ENCODE assay signal across 9 cellular contexts in the genomic region with DNA sequence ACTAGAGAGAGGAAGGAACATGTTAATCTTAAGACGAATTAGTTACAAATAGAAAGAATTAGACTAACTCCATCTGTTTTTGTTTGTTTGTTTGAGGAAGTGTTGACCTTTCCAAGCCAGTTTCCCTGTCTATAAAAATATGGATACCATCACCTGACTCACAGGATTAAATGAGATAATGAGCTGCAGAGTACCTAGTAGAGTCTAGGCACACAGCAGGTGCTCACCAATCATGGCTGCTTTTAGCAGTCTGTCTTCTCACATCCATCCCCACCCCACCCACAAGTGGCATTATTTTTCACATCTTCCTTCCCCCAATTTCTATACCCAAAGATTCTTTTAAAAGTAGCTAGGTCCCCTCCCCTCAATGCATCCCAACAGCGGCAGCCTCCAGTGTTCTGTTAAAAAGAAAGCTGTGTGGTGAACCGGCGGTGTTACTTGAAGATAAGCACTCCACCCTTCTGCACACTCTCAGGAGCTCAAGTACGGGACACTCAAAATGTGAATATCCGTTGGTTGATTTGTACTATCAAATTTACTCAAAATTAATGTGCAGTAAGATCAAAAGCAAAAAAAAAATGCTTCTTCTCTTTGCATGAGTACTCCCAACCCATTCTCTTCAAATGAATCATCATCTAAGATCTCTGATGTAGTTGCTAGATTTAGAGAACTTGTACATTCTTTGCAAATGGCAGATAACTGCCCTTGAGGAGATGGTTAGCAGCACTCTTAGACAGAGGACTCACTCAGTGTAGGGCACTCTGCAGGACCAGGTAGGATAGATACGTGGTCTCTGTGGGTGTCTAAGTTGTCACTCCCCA.
DNase-seq lines count a peak whose midpoint lies in the region; ATAC-seq and TF ChIP-seq lines count a peak whose summit lies in the region.
"Had no signal": no experiment of that assay in that cellular context is flagged by ENCODE, and none has a peak within 500 bp of the region (broad histone marks: within the 10 kb centered on the region; RNA-seq: fewer than 3 reads in every experiment).

No MANE protein-coding gene starts in this region.

- H3K36me3 ChIP-seq in SK-N-SH (replicated peaks in 1 of 2; ENCODE audit: control insufficient read depth in 1 of 2, insufficient read depth in 2 of 2, low read length in 1 of 2) (peaks cover 0 to 3% of the 10 kb centered on the region in 2 experiments), mesenchymal stem cell (ENCODE audit: control insufficient read depth in 1 of 2, insufficient read depth in 2 of 2, low read depth in 1 of 2, low read length in 2 of 2) (no peaks in the 10 kb centered on the region), BE2C (no peaks in the 10 kb centered on the region)
- H3K36me3 ChIP-seq: thoracic aorta had no signal

- no peak overlapping the region for H2BK15ac ChIP-seq in mesenchymal stem cell (ENCODE audit: low read depth, poor library complexity, severe bottlenecking)

- DNase-seq in SK-N-SH (no peak), mesenchymal stem cell (peak; percentile 53), AG08396 (ENCODE audit: low spot score) (no peak), UCSD-AML1 (lab: John Stamatoyannopoulos, UW; ENCODE audit: unreplicated experiment) (no peak), occipital lobe (lab: John Stamatoyannopoulos, UW) (no peak), BE2C (no peak)

- 86% methylated on average over 7 of the region's 7 CpGs for WGBS in SK-N-SH (ENCODE audit: low lambda C conversion rate)
- WGBS in mesenchymal stem cell, result 96% methylated on average over 4 of the region's 7 CpGs

- H3K9me2 ChIP-seq in SK-N-SH, result no peaks in the 10 kb centered on the region

- H4K91ac ChIP-seq in mesenchymal stem cell (ENCODE audit: low read length), result no peak overlapping the region

- peak overlapping the region; percentile 32 for H3K4me2 ChIP-seq in SK-N-SH
- no peak overlapping the region for H3K4me2 ChIP-seq in mesenchymal stem cell (ENCODE audit: low read length, poor library complexity, severe bottlenecking)

- peaks cover 14% of the 10 kb centered on the region for H3K79me1 ChIP-seq in mesenchymal stem cell (replicated peaks; ENCODE audit: low read length, poor library complexity, severe bottlenecking)

- 0 out of 4 replicates have a peak overlapping the region, but pooled peaks of 1 of the 2 experiments have one; percentile 16 for H3K27ac ChIP-seq in SK-N-SH (ENCODE audit: low read depth in 2 of 2, low read length in 1 of 2)
- H3K27ac ChIP-seq in mesenchymal stem cell (ENCODE audit: low read length, poor library complexity, severe bottlenecking), result no peak overlapping the region
- H3K27ac ChIP-seq: thoracic aorta had no signal

- peaks cover 0 to 13% of the 10 kb centered on the region in 2 experiments; a peak in 2 of 4 replicates for H3K4me1 ChIP-seq in SK-N-SH (ENCODE audit: control insufficient read depth in 1 of 2, insufficient read depth in 2 of 2, low read depth in 1 of 2, low read length in 1 of 2)
- peaks cover 3% of the 10 kb centered on the region for H3K4me1 ChIP-seq in mesenchymal stem cell (ENCODE audit: control insufficient read depth, insufficient read depth, low read depth, low read length)
- peaks cover 10% of the 10 kb centered on the region for H3K4me1 ChIP-seq in BE2C

- no peak overlapping the region for H2AK5ac ChIP-seq in mesenchymal stem cell (ENCODE audit: low read length, severe bottlenecking)

- H3K23ac ChIP-seq in mesenchymal stem cell (ENCODE audit: low read length in 2 of 2), result no peak overlapping the region

- H3K4me3 ChIP-seq in SK-N-SH (ENCODE audit: low read depth in 2 of 2, low read length in 1 of 2) (no peak overlapping the region), mesenchymal stem cell (ENCODE audit: insufficient read depth in 1 of 2, low read depth in 1 of 2, low read length in 2 of 2) (no peak overlapping the region), BE2C (ENCODE audit: low read depth, low read length) (no peak overlapping the region)
- H3K4me3 ChIP-seq: thoracic aorta had no signal

- H3K9ac ChIP-seq in SK-N-SH (no peak overlapping the region), mesenchymal stem cell (ENCODE audit: low read length) (no peak overlapping the region)

- 0 out of 4 replicates have a peak, but pooled peaks of 1 of the 2 experiments have one; percentile 10 for TF ChIP-seq EP300 in SK-N-SH (IDR thresholded peaks at IDR 0.05; ENCODE audit: borderline replicate concordance in 1 of 2, low read depth in 1 of 2, low read length in 1 of 2)

- no peaks in the 10 kb centered on the region for H3K9me3 ChIP-seq in SK-N-SH
- H3K9me3 ChIP-seq in mesenchymal stem cell (ENCODE audit: control insufficient read depth, low read length), result no peaks in the 10 kb centered on the region
- H3K9me3 ChIP-seq in BE2C, result no peaks in the 10 kb centered on the region
- H3K9me3 ChIP-seq: thoracic aorta had no signal

- POLR2A ChIA-PET in SK-N-SH (lab: Yijun Ruan, JAX), result no interaction called here

- no peak overlapping the region for H2BK5ac ChIP-seq in mesenchymal stem cell (ENCODE audit: low read depth, low read length, poor library complexity, severe bottlenecking)

- ATAC-seq in GM18505 (IDR thresholded peaks at IDR 0.05; ENCODE audit: unreplicated experiment), result peak; percentile 84
- peak; percentile 56 for ATAC-seq in GM21825 (IDR thresholded peaks at IDR 0.05; ENCODE audit: unreplicated experiment)

- TF ChIP-seq POLR2A in GM18505 (IDR thresholded peaks at IDR 0.05; ENCODE audit: borderline replicate concordance, extremely low read depth, insufficient read depth, insufficient read length), result no peak

- no peak for TF ChIP-seq RAD21 in SK-N-SH (IDR thresholded peaks at IDR 0.05; ENCODE audit: low read length)

- no peak overlapping the region for H3K14ac ChIP-seq in mesenchymal stem cell (ENCODE audit: low read length in 2 of 2)

- H2BK120ac ChIP-seq in mesenchymal stem cell (ENCODE audit: low read depth, low read length), result no peak overlapping the region

- no peak overlapping the region for H4K8ac ChIP-seq in mesenchymal stem cell (ENCODE audit: low read length)

- H3K27me3 ChIP-seq in SK-N-SH (ENCODE audit: insufficient read depth) (no peaks in the 10 kb centered on the region), mesenchymal stem cell (ENCODE audit: control insufficient read depth in 1 of 2, insufficient read depth in 1 of 2, low read length in 2 of 2) (no peaks in the 10 kb centered on the region), BE2C (no peaks in the 10 kb centered on the region)

- peaks cover 46% of the 10 kb centered on the region for H3K79me2 ChIP-seq in SK-N-SH (ENCODE audit: insufficient read depth)

- H2BK12ac ChIP-seq in mesenchymal stem cell (ENCODE audit: low read length in 2 of 2), result no peak overlapping the region

- peaks cover 13% of the 10 kb centered on the region for H3F3A ChIP-seq in SK-N-SH (replicated peaks; ENCODE audit: insufficient read depth)

- no peak for TF ChIP-seq CTCF in SK-N-SH (IDR thresholded peaks at IDR 0.05)
- no peak for TF ChIP-seq CTCF in BE2C (IDR thresholded peaks at IDR 0.05; ENCODE audit: low read depth, low read length)

- no peak overlapping the region for H3K18ac ChIP-seq in mesenchymal stem cell (ENCODE audit: low read depth in 1 of 2, low read length in 2 of 2)

- H3K4ac ChIP-seq in mesenchymal stem cell (ENCODE audit: low read depth in 1 of 2, low read length in 2 of 2), result no peak overlapping the region

- H2AFZ ChIP-seq in SK-N-SH (ENCODE audit: low read depth) (no peak overlapping the region), mesenchymal stem cell (ENCODE audit: low read depth, low read length) (no peak overlapping the region)

- no peaks in the 10 kb centered on the region for H4K20me1 ChIP-seq in SK-N-SH (ENCODE audit: insufficient read depth)

- CTCF ChIA-PET in SK-N-SH (lab: Yijun Ruan, JAX), result interaction anchor here (0.6 to 0.9 kb wide), 2 partner anchors 21 to 69 kb away, joined by 3 to 4 read pairs; no protein-coding TSS in a partner anchor

TF ChIP-seq in SK-N-SH, 30 proteins besides CTCF, POLR2A, EP300 and RAD21 (continues in another document):
- TF ChIP-seq ELF1 (IDR thresholded peaks at IDR 0.05) (no peak), FOXJ3 (CRISPR knock-in tag; IDR thresholded peaks at IDR 0.05) (no peak), NFIC (IDR thresholded peaks at IDR 0.05; ENCODE audit: borderline replicate concordance) (peak; percentile 22; the same call in 1 of the 2 replicates), EZH2phosphoT487 (IDR thresholded peaks at IDR 0.05; ENCODE audit: borderline replicate concordance, low read depth) (no peak), GATA2 (CRISPR knock-in tag; IDR thresholded peaks at IDR 0.05) (no peak), SIN3A (IDR thresholded peaks at IDR 0.05; ENCODE audit: borderline replicate concordance, low read depth, low read length) (no peak), RCOR1 (IDR thresholded peaks at IDR 0.05; ENCODE audit: low read length) (no peak), NRF1 (IDR thresholded peaks at IDR 0.05; ENCODE audit: low read depth, low read length) (no peak), GABPA (IDR thresholded peaks at IDR 0.05; ENCODE audit: low read depth) (no peak), TAF1 (IDR thresholded peaks at IDR 0.05; ENCODE audit: borderline replicate concordance, low read depth, low read length) (no peak), MXI1 (IDR thresholded peaks at IDR 0.05; ENCODE audit: low read depth, low read length) (no peak), MEF2A (IDR thresholded peaks at IDR 0.05; ENCODE audit: borderline replicate concordance, low read depth) (0 out of 2 replicates have a peak, but pooled peaks have one; percentile 29), CHD2 (IDR thresholded peaks at IDR 0.05; ENCODE audit: low read length, partially characterized antibody) (no peak), RFX5 (IDR thresholded peaks at IDR 0.05; ENCODE audit: low read length) (no peak), RXRA (IDR thresholded peaks at IDR 0.05; ENCODE audit: borderline replicate concordance, low read depth) (no peak)
- TF ChIP-seq, protein P1, sequence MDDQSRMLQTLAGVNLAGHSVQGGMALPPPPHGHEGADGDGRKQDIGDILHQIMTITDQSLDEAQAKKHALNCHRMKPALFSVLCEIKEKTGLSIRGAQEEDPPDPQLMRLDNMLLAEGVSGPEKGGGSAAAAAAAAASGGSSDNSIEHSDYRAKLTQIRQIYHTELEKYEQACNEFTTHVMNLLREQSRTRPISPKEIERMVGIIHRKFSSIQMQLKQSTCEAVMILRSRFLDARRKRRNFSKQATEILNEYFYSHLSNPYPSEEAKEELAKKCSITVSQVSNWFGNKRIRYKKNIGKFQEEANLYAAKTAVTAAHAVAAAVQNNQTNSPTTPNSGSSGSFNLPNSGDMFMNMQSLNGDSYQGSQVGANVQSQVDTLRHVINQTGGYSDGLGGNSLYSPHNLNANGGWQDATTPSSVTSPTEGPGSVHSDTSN (IDR thresholded peaks at IDR 0.05), result peak; percentile 8; the same call in 1 of the 2 replicates
